12 cellular contexts compared by ENCODE assay signal in genomic region chr21:45004481-45005263, GRCh38.
DNase-seq lines count a peak whose midpoint lies in the region; ATAC-seq, FAIRE-seq and TF ChIP-seq lines count a peak whose summit lies in the region.
"Had no signal": no experiment of that assay in that cellular context is flagged by ENCODE, and none has a peak within 500 bp of the region (broad histone marks: within the 10 kb centered on the region; RNA-seq: fewer than 3 reads in every experiment).

No MANE protein-coding gene starts in this region.

- CTCF ChIA-PET in activated naive CD4-positive, alpha-beta T cell treated with anti-CD3 and anti-CD28 coated beads for 36 hours (lab: Charles Lee) = interaction anchor here (1.2 to 2.3 kb wide), 3 partner anchors 125 to 136 kb away, joined by 3 to 11 read pairs (median 5); no protein-coding TSS in a partner anchor

- H3K4me3 Mint-ChIP-seq in activated naive CD4-positive, alpha-beta T cell treated with anti-CD3 and anti-CD28 coated beads for 36 hours = no peak overlapping the region
- H3K4me3 Mint-ChIP-seq: endodermal cell had no signal

- no peaks in the 10 kb centered on the region for H3K27me3 Mint-ChIP-seq in activated naive CD4-positive, alpha-beta T cell treated with anti-CD3 and anti-CD28 coated beads for 36 hours (ENCODE audit: low read depth)

- ATAC-seq in GM18858 (IDR thresholded peaks at IDR 0.05; ENCODE audit: unreplicated experiment) (no peak), HG03159 (IDR thresholded peaks at IDR 0.05; ENCODE audit: unreplicated experiment) (no peak)

- no peak overlapping the region for H3K27ac Mint-ChIP-seq in activated naive CD4-positive, alpha-beta T cell treated with anti-CD3 and anti-CD28 coated beads for 36 hours
- H3K27ac Mint-ChIP-seq: endodermal cell had no signal

- no peak for FAIRE-seq in RCC 7860 (lab: Jason Lieb, UNC)

- H3K4me1 Mint-ChIP-seq in activated naive CD4-positive, alpha-beta T cell treated with anti-CD3 and anti-CD28 coated beads for 36 hours (ENCODE audit: low read depth) = peaks cover 5% of the 10 kb centered on the region

- DNase-seq in activated naive CD4-positive, alpha-beta T cell treated with anti-CD3 and anti-CD28 coated beads for 36 hours = peak; percentile 33
- no peak for DNase-seq in activated naive CD4-positive, alpha-beta T cell (lab: John Stamatoyannopoulos, UW)
- DNase-seq in RCC 7860 (ENCODE audit: low spot score) (peak; percentile 20), fibroblast of mammary gland (ENCODE audit: low read depth) (peak; percentile 14), SIG-M5 (lab: John Stamatoyannopoulos, UW) (no peak)
- DNase-seq in stimulated activated CD8-positive, alpha-beta memory T cell treated with anti-CD3 and anti-CD28 coated beads, Interleukin-7, amount 100 ng/mL, for 24 hours (ENCODE audit: low read depth) = peak; percentile 9
- DNase-seq: amniotic stem cell, endodermal cell, NCI-H1048, NCI-H510A treated with DMSO at 0.1 percent for 48 hours had no signal

- H3K4me3 ChIP-seq in fibroblast of mammary gland (ENCODE audit: control insufficient read depth, low read depth, low read length) = no peak overlapping the region

- TF ChIP-seq CTCF in fibroblast of mammary gland (conservative IDR thresholded peaks at IDR 0.05; ENCODE audit: control insufficient read depth, insufficient read depth, low read depth, low read length) = no peak

- H3K9me3 Mint-ChIP-seq in activated naive CD4-positive, alpha-beta T cell treated with anti-CD3 and anti-CD28 coated beads for 36 hours = peaks cover 5% of the 10 kb centered on the region
- H3K9me3 Mint-ChIP-seq: endodermal cell had no signal

- H3K36me3 Mint-ChIP-seq in activated naive CD4-positive, alpha-beta T cell treated with anti-CD3 and anti-CD28 coated beads for 36 hours (ENCODE audit: low read depth) = no peaks in the 10 kb centered on the region

- intact Hi-C loops in activated naive CD4-positive, alpha-beta T cell treated with anti-CD3 and anti-CD28 coated beads for 36 hours (cut with micrococcal nuclease) = no loop called here

Comparison
In these comparisons a context has a peak if more than half of its experiments do, and no peak if none do; other contexts are left out.
1. DNase-seq: peak in activated naive CD4-positive, alpha-beta T cell treated with anti-CD3 and anti-CD28 coated beads for 36 hours (single experiment), RCC 7860 (single experiment), fibroblast of mammary gland (single experiment) and stimulated activated CD8-positive, alpha-beta memory T cell treated with anti-CD3 and anti-CD28 coated beads, Interleukin-7, amount 100 ng/mL, for 24 hours (single experiment); none in activated naive CD4-positive, alpha-beta T cell (0 of 4) and SIG-M5 (single experiment).